1 cellular context compared by ENCODE assay signal in genomic region chr19:4405977-4406376, GRCh38.
TF ChIP-seq lines count a peak whose summit lies in the region.

No MANE protein-coding gene starts in this region.

TF ChIP-seq in WTC11, 78 proteins besides CTCF, POLR2A, EP300 and RAD21 (continued from another document):
- TF ChIP-seq ZNF532 (CRISPR knock-in tag; IDR thresholded peaks at IDR 0.05; ENCODE audit: borderline replicate concordance): no peak
- no peak for TF ChIP-seq E2F1 (CRISPR knock-in tag; IDR thresholded peaks at IDR 0.05)
- TF ChIP-seq TP53 (CRISPR knock-in tag; IDR thresholded peaks at IDR 0.05): no peak
- TF ChIP-seq SMAD4 (CRISPR knock-in tag; IDR thresholded peaks at IDR 0.05): no peak
- TF ChIP-seq IRF2 (CRISPR knock-in tag; IDR thresholded peaks at IDR 0.05; ENCODE audit: borderline replicate concordance, low read depth): no peak
- no peak for TF ChIP-seq SOX15 (CRISPR knock-in tag; IDR thresholded peaks at IDR 0.05)
- TF ChIP-seq ETV6 (CRISPR knock-in tag; IDR thresholded peaks at IDR 0.05): no peak
- no peak for TF ChIP-seq ZNF671 (CRISPR knock-in tag; IDR thresholded peaks at IDR 0.05)
- no peak for TF ChIP-seq GABPB1 (CRISPR knock-in tag; IDR thresholded peaks at IDR 0.05)
- TF ChIP-seq ZNF232 (CRISPR knock-in tag; IDR thresholded peaks at IDR 0.05): no peak
